In the genomic region with DNA sequence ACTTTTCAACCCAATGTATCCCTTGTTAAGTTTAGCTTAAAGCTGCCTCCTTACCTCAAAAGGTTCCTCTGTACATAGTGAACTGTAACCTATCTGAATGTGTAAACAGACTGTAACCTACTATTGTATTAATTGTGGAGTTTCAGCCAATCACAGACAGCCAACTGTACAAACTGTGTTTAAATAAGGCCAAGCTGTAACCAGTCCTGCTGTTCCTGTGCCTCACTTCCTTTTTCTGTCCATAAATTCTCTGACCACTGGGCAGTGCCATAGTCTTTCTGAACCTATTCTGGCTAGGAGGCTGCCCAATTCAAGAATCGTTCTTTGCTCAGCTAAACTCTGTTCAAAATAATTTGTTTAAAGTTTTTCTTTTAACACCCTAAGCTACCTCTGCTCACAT, we compare ENCODE assay signal across 27 cellular contexts.
DNase-seq lines count a peak whose midpoint lies in the region; TF ChIP-seq lines count a peak whose summit lies in the region.
"Had no signal": no experiment of that assay in that cellular context is flagged by ENCODE, and none has a peak within 500 bp of the region (broad histone marks: within the 10 kb centered on the region; RNA-seq: fewer than 3 reads in every experiment).

No MANE protein-coding gene starts in this region.

- H3K4me3 Mint-ChIP-seq in osteocyte (ENCODE audit: unreplicated experiment), result no peak overlapping the region
- H3K4me3 Mint-ChIP-seq: activated CD8-positive, alpha-beta T cell treated with anti-CD3 and anti-CD28 coated beads for 36 hours; activated naive CD8-positive, alpha-beta T cell treated with anti-CD3 and anti-CD28 coated beads, Interleukin-2, amount 10 ng/mL, durations not matched to agents 7 days and 5 days; CD4-positive, CD25-positive, alpha-beta regulatory T cell; GM23338; stimulated activated naive CD8-positive, alpha-beta T cell treated with anti-CD3 and anti-CD28 coated beads, Interleukin-15, Interleukin-2, amounts not matched to agents 100 ng/mL and 50 ng/mL, for 24 hours had no signal

- peaks cover 3% of the 10 kb centered on the region for H3K36me3 Mint-ChIP-seq in osteocyte (ENCODE audit: unreplicated experiment)

- H3K9me3 Mint-ChIP-seq in osteocyte (ENCODE audit: unreplicated experiment), result peaks cover 9% of the 10 kb centered on the region

- no peaks in the 10 kb centered on the region for H3K4me1 Mint-ChIP-seq in osteocyte (ENCODE audit: unreplicated experiment)
- H3K4me1 Mint-ChIP-seq: CD4-positive, CD25-positive, alpha-beta regulatory T cell had no signal

- H3K27ac Mint-ChIP-seq in osteocyte (ENCODE audit: unreplicated experiment), result no peak overlapping the region
- H3K27ac Mint-ChIP-seq: activated CD8-positive, alpha-beta T cell treated with anti-CD3 and anti-CD28 coated beads for 36 hours; activated naive CD8-positive, alpha-beta T cell treated with anti-CD3 and anti-CD28 coated beads, Interleukin-2, amount 10 ng/mL, durations not matched to agents 7 days and 5 days; CD4-positive, CD25-positive, alpha-beta regulatory T cell; GM23338; progenitor cell of endocrine pancreas; stimulated activated naive CD8-positive, alpha-beta T cell treated with anti-CD3 and anti-CD28 coated beads, Interleukin-15, Interleukin-2, amounts not matched to agents 100 ng/mL and 50 ng/mL, for 24 hours had no signal

- DNase-seq in HT-29 (ENCODE audit: low spot score), result peak; percentile 51
- peak; percentile 4 for DNase-seq in NCI-H69 (lab: John Stamatoyannopoulos, UW)
- DNase-seq in epithelial cell of proximal tubule (ENCODE audit: low read depth), result no peak
- DNase-seq in osteocyte (ENCODE audit: extremely low spot score, unreplicated experiment), result no peak
- no peak for DNase-seq in COR-L47 (lab: John Stamatoyannopoulos, UW)
- no peak for DNase-seq in activated CD8-positive, alpha-beta memory T cell treated with anti-CD3 and anti-CD28 coated beads, Interleukin-2, amount 50 U/mL, for 4 hours
- no peak for DNase-seq in cerebellar cortex (ENCODE audit: low spot score)
- DNase-seq: activated CD4-positive, alpha-beta T cell treated with anti-CD3 and anti-CD28 coated beads for 1 hour; activated CD8-positive, alpha-beta T cell treated with anti-CD3 and anti-CD28 coated beads for 36 hours; activated effector memory CD4-positive, alpha-beta T cell treated with anti-CD3 and anti-CD28 coated beads, Interleukin-2, amount 50 U/mL, for 16 hours; activated naive CD8-positive, alpha-beta T cell treated with anti-CD3 and anti-CD28 coated beads, Interleukin-2, amount 10 ng/mL, durations not matched to agents 7 days and 5 days; activated T-cell treated with anti-CD3 and anti-CD28 coated beads for 4 hours; CD4-positive, CD25-positive, alpha-beta regulatory T cell; cerebellar nuclear complex; DMS 273 treated with DMSO at 0.1 percent for 48 hours; effector CD8-positive, alpha-beta T cell; hippocampal formation; NCI-H1048; NCI-H1694 treated with DMSO at 0.1 percent for 48 hours; NCI-H774; PC-3; sigmoid colon; thyroid gland had no signal

- H3K27me3 Mint-ChIP-seq in osteocyte (ENCODE audit: unreplicated experiment), result no peaks in the 10 kb centered on the region
- H3K27me3 Mint-ChIP-seq: activated naive CD8-positive, alpha-beta T cell treated with anti-CD3 and anti-CD28 coated beads, Interleukin-2, amount 10 ng/mL, durations not matched to agents 7 days and 5 days; progenitor cell of endocrine pancreas had no signal

- TF ChIP-seq CTCF in epithelial cell of proximal tubule (conservative IDR thresholded peaks at IDR 0.05; ENCODE audit: low read depth, low read length), result peak; percentile 36
- TF ChIP-seq CTCF in osteocyte (IDR thresholded peaks at IDR 0.05), result peak; percentile 18

- no peak overlapping the region for H3K4me3 ChIP-seq in epithelial cell of proximal tubule (ENCODE audit: low read depth, low read length)
- H3K4me3 ChIP-seq: gastroesophageal sphincter, GM23338, sigmoid colon, thyroid gland had no signal

Comparison
In these comparisons a context has a peak if more than half of its experiments do, and no peak if none do; other contexts are left out.
1. DNase-seq: peak in HT-29 (single experiment) and NCI-H69 (single experiment); none in epithelial cell of proximal tubule (single experiment), osteocyte (single experiment), COR-L47 (single experiment), activated CD8-positive, alpha-beta memory T cell treated with anti-CD3 and anti-CD28 coated beads, Interleukin-2, amount 50 U/mL, for 4 hours (single experiment) and cerebellar cortex (single experiment).